Comparison of ENCODE assay signal across 8 cellular contexts in genomic region chr14:37594916-37595808, GRCh38. TPM values are rescaled to one million over a fixed set of nuclear protein-coding genes. Genes with fewer than 3 reads are reported as not detected.
DNase-seq lines count a peak whose midpoint lies in the region; ATAC-seq and TF ChIP-seq lines count a peak whose summit lies in the region.

Gene FOXA1 (minus strand): TSS chr14:37595249. CDS start chr14:37594972, 277 bp downstream.
Gene TTC6 (plus strand): TSS chr14:37595629. CDS start chr14:37622065, 26,436 bp downstream.

- H3K4me3 Mint-ChIP-seq in activated naive CD8-positive, alpha-beta T cell treated with anti-CD3 and anti-CD28 coated beads for 36 hours, result peak within 1 kb of the TSS; percentile 70

- peak within 1 kb of the TSS; percentile 39 for H2AFZ ChIP-seq in smooth muscle cell (ENCODE audit: low read depth)

- intact Hi-C loops in cardiac septum (cut with DNase I), result loop anchor here (5.0 kb wide), 1 partner anchor 348 kb away; no protein-coding TSS in a partner anchor

- TF ChIP-seq CTCF in cardiac muscle cell (IDR thresholded peaks at IDR 0.05; ENCODE audit: low read depth, low read length) (no peak), smooth muscle cell (IDR thresholded peaks at IDR 0.05; ENCODE audit: borderline replicate concordance, insufficient read depth, poor library complexity, severe bottlenecking) (no peak)

- H3K9me3 ChIP-seq in cardiac muscle cell (ENCODE audit: low read depth) (no peaks in the 10 kb centered on the region), iPS-18a (ENCODE audit: control insufficient read depth, low read depth, low read length) (no peaks in the 10 kb centered on the region), smooth muscle cell (replicated peaks; ENCODE audit: low read depth) (no peaks in the 10 kb centered on the region)

- peaks cover 16% of the 10 kb centered on the region for H3K4me1 Mint-ChIP-seq in activated naive CD8-positive, alpha-beta T cell treated with anti-CD3 and anti-CD28 coated beads for 36 hours

- peak within 1 kb of the TSS; percentile 96 for H3K4me2 ChIP-seq in smooth muscle cell

- H3K36me3 ChIP-seq in cardiac muscle cell (no peaks in the 10 kb centered on the region), iPS-18a (ENCODE audit: control insufficient read depth, low read depth, low read length) (no peaks in the 10 kb centered on the region), smooth muscle cell (ENCODE audit: low read depth) (no peaks in the 10 kb centered on the region)

- H3K36me3 Mint-ChIP-seq in activated naive CD8-positive, alpha-beta T cell treated with anti-CD3 and anti-CD28 coated beads for 36 hours, result peaks cover 33% of the 10 kb centered on the region

- H3K27ac ChIP-seq in cardiac muscle cell, result no peak within 1 kb of the TSS
- no peak within 1 kb of the TSS for H3K27ac ChIP-seq in iPS-18a (ENCODE audit: low read length)
- H3K27ac ChIP-seq in smooth muscle cell (ENCODE audit: low read depth), result no peak within 1 kb of the TSS

- no peaks in the 10 kb centered on the region for H3F3A ChIP-seq in smooth muscle cell (ENCODE audit: low read depth)

- H3K4me1 ChIP-seq in cardiac muscle cell (ENCODE audit: low read depth), result peaks cover 9% of the 10 kb centered on the region
- H3K4me1 ChIP-seq in iPS-18a (ENCODE audit: control insufficient read depth, low read depth, low read length), result peaks cover 13% of the 10 kb centered on the region
- peaks cover 29% of the 10 kb centered on the region for H3K4me1 ChIP-seq in smooth muscle cell (ENCODE audit: low read depth)

- no peaks in the 10 kb centered on the region for H4K20me1 ChIP-seq in smooth muscle cell (ENCODE audit: low read depth)

- no peak for ATAC-seq in GM21576 (IDR thresholded peaks at IDR 0.05; ENCODE audit: unreplicated experiment)

- peak; percentile 32 to 48 for DNase-seq in cardiac muscle cell (ENCODE audit: low read depth in 1 of 2, low spot score in 1 of 2)
- no peak for DNase-seq in cardiac septum (ENCODE audit: low spot score)
- DNase-seq in NCI-H2196 (lab: John Stamatoyannopoulos, UW; ENCODE audit: unreplicated experiment), result peak; percentile 87
- no peak for DNase-seq in activated naive CD8-positive, alpha-beta T cell treated with anti-CD3 and anti-CD28 coated beads for 36 hours
- DNase-seq in smooth muscle cell (lab: John Stamatoyannopoulos, UW; ENCODE audit: unreplicated experiment), result no peak
- no peak for DNase-seq in hypothalamus (lab: John Stamatoyannopoulos, UW)

- no peaks in the 10 kb centered on the region for H3K79me2 ChIP-seq in smooth muscle cell (ENCODE audit: low read depth)

- H3K9me3 Mint-ChIP-seq in activated naive CD8-positive, alpha-beta T cell treated with anti-CD3 and anti-CD28 coated beads for 36 hours, result peaks cover 17% of the 10 kb centered on the region

- H3K27me3 ChIP-seq in cardiac muscle cell, result peaks cover 99% of the 10 kb centered on the region
- H3K27me3 ChIP-seq in iPS-18a (ENCODE audit: control insufficient read depth, insufficient read depth, low read length), result peaks cover 98% of the 10 kb centered on the region
- H3K27me3 ChIP-seq in smooth muscle cell (ENCODE audit: low read depth), result peaks cover 97% of the 10 kb centered on the region

- H3K4me3 ChIP-seq in cardiac muscle cell, result peak within 1 kb of the TSS; percentile 31
- H3K4me3 ChIP-seq in iPS-18a (ENCODE audit: low read length), result peak within 1 kb of the TSS; percentile 48
- H3K4me3 ChIP-seq in smooth muscle cell, result peak within 1 kb of the TSS; percentile 70

- peak within 1 kb of the TSS; percentile 65 for H3K27ac Mint-ChIP-seq in activated naive CD8-positive, alpha-beta T cell treated with anti-CD3 and anti-CD28 coated beads for 36 hours

- peaks cover 92% of the 10 kb centered on the region for H3K27me3 Mint-ChIP-seq in activated naive CD8-positive, alpha-beta T cell treated with anti-CD3 and anti-CD28 coated beads for 36 hours

- H3K9ac ChIP-seq in iPS-18a (ENCODE audit: low read length), result no peak within 1 kb of the TSS
- H3K9ac ChIP-seq in smooth muscle cell (ENCODE audit: low read depth), result peak within 1 kb of the TSS; percentile 45

- 1% methylated on average over 63 of the region's 93 CpGs for WGBS in smooth muscle cell (ENCODE audit: low lambda C conversion rate)

RNA-seq across cellular contexts. Expression of gene FOXA1, which starts in this region (rescaled TPM):
- total RNA-seq in cardiac muscle cell (not detected in 2 replicates), cardiac septum (not detected), smooth muscle cell (0.18 and 0.99 TPM in 2 replicates)
- polyA plus RNA-seq in cardiac muscle cell (0.06 TPM in 1 of 2 replicates, not detected in the other), smooth muscle cell (0.74 TPM in 1 of 2 replicates, not detected in the other)
- not detected for total RNA-seq in activated naive CD8-positive, alpha-beta T cell treated with anti-CD3 and anti-CD28 coated beads for 36 hours

RNA-seq across cellular contexts. Expression of gene TTC6, which starts in this region (rescaled TPM):
- total RNA-seq in cardiac muscle cell (not detected in 2 replicates), cardiac septum (0.13 TPM), smooth muscle cell (not detected in 2 replicates)
- polyA plus RNA-seq in cardiac muscle cell (not detected in 2 replicates), smooth muscle cell (not detected in 2 replicates)
- not detected for total RNA-seq in activated naive CD8-positive, alpha-beta T cell treated with anti-CD3 and anti-CD28 coated beads for 36 hours

Comparison
In these comparisons a context has a peak if more than half of its experiments do, and no peak if none do; other contexts are left out.
1. Peak in DNase-seq and H3K4me3 ChIP-seq in cardiac muscle cell; RNA of the genes that start here not detected or under 1 TPM.